Comparison of ENCODE assay signal across 27 cellular contexts in the genomic region with DNA sequence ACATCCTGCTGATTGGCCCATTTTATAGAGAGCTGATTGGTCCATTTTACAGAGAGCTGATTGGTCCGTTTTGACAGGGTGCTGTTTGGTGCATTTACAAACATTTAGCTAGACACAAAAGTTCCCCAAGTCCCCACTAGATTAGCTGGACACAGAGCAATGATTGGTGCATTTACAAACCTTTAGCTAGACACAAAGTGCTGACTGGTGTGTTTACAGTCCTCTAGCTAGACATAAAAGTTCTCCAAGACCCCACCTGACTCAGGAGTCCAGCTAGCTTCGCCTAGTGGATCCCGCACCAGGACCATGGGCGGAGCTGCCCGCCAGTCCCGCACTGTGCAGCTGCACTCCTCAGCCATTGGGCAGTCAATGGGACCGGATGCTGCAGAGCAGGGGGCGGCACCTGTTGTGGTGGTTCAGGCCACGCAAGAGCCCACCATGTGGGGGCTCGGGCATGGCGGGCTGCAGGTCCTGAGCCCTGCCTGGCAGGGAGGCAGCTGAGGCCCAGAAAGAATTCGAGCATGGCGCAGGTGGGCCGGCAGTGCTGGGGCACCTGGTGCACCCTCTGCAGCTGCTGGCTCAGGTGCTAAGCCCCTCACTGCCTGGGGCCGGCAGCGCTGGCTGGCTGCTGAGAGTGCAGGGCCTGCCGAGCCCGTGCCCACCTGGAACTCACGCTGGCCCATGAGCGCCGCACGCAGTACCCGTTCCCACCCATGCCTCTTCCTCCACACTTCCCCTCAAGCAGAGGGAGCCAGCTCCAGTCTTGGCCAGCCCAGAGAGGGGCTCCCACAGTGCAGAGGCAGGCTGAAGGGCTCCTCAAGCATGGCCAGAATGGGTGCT.
DNase-seq lines count a peak whose midpoint lies in the region; ATAC-seq, FAIRE-seq and TF ChIP-seq lines count a peak whose summit lies in the region.
"Had no signal": no experiment of that assay in that cellular context is flagged by ENCODE, and none has a peak within 500 bp of the region (broad histone marks: within the 10 kb centered on the region; RNA-seq: fewer than 3 reads in every experiment).

No MANE protein-coding gene starts in this region.

- ATAC-seq in activated naive CD8-positive, alpha-beta T cell treated with anti-CD3 and anti-CD28 coated beads, Interleukin-2, amount 50 U/mL, for 24 hours: no peak
- ATAC-seq in aorta (ENCODE audit: low FRiP score): peak; percentile 48
- ATAC-seq: CD8-positive, alpha-beta T cell; GM23338; HCT116 had no signal

- FAIRE-seq in kidney (lab: Jason Lieb, UNC): no peak
- FAIRE-seq: A204.1, D721Med, GM12891, GM18507 had no signal

- 86 to 93% methylated on average over 23 of the region's 23 CpGs for WGBS in aorta, 2 donors

- peak; percentile 1 for DNase-seq in activated naive CD8-positive, alpha-beta T cell treated with anti-CD3 and anti-CD28 coated beads for 36 hours
- DNase-seq in activated naive CD8-positive, alpha-beta T cell treated with anti-CD3 and anti-CD28 coated beads, Interleukin-2, amount 50 U/mL, for 24 hours: no peak
- DNase-seq in kidney (peak; percentile 52), osteoblast (ENCODE audit: insufficient read length, low spot score, missing footprints) (peak; percentile 37), aorta (peak in 1 of 2 donors; percentile 34), CD1c-positive myeloid dendritic cell (ENCODE audit: extremely low spot score) (no peak), NCI-H1048 (lab: John Stamatoyannopoulos, UW) (no peak)
- no peak for DNase-seq in CD8-positive, alpha-beta memory T cell
- DNase-seq: ACHN; AML-193; BE2C; CD4-positive, CD25-positive, alpha-beta regulatory T cell; CD8-positive, alpha-beta T cell; DMS 273 treated with DMSO at 0.1 percent for 48 hours; DMS79; EL; GF-D8; H9; HFFc6 had no signal

- no peak overlapping the region for H2AFZ ChIP-seq in osteoblast (ENCODE audit: low read length)
- H2AFZ ChIP-seq: GM23338 had no signal

- TF ChIP-seq CTCF in kidney (IDR thresholded peaks at IDR 0.05; ENCODE audit: borderline replicate concordance, extremely low read depth, insufficient read depth) (no peak), osteoblast (IDR thresholded peaks at IDR 0.05; ENCODE audit: extremely low read depth, low read depth, low read length) (no peak)

- no peaks in the 10 kb centered on the region for H3K4me1 ChIP-seq in kidney (ENCODE audit: control insufficient read depth in 1 of 2, insufficient read depth in 1 of 2, low read depth in 1 of 2, low read length in 2 of 2)
- no peaks in the 10 kb centered on the region for H3K4me1 ChIP-seq in osteoblast (ENCODE audit: insufficient read depth, low read length)
- H3K4me1 ChIP-seq in aorta (ENCODE audit: control insufficient read depth in 1 of 2, insufficient read depth in 2 of 2, low read length in 2 of 2): no peaks in the 10 kb centered on the region
- H3K4me1 ChIP-seq in CD8-positive, alpha-beta memory T cell (ENCODE audit: insufficient read depth, low read length): no peaks in the 10 kb centered on the region
- H3K4me1 ChIP-seq: BE2C; BLaER1 treated with 17β-estradiol and CSF1 and Interleukin-3, amounts not matched to agents 10 nM and 100 nM had no signal

- H3K27ac ChIP-seq in kidney (ENCODE audit: low read depth in 2 of 2, low read length in 2 of 2) (no peak overlapping the region), osteoblast (ENCODE audit: low read depth, low read length) (no peak overlapping the region), aorta (ENCODE audit: low read depth in 1 of 2, low read length in 2 of 2) (no peak overlapping the region)
- H3K27ac ChIP-seq in CD8-positive, alpha-beta memory T cell (ENCODE audit: low read depth, low read length): no peak overlapping the region
- H3K27ac ChIP-seq: 22Rv1; BLaER1 treated with 17β-estradiol and CSF1 and Interleukin-3, amounts not matched to agents 10 nM and 100 nM had no signal

- no peaks in the 10 kb centered on the region for H3K27me3 ChIP-seq in osteoblast (ENCODE audit: insufficient read depth, low read length)
- no peaks in the 10 kb centered on the region for H3K27me3 ChIP-seq in aorta (ENCODE audit: control insufficient read depth in 1 of 2, insufficient read depth in 2 of 2, low read length in 1 of 2)
- no peaks in the 10 kb centered on the region for H3K27me3 ChIP-seq in CD8-positive, alpha-beta memory T cell (ENCODE audit: insufficient read depth, low read length, poor library complexity, severe bottlenecking)
- H3K27me3 ChIP-seq: BE2C; BLaER1 treated with 17β-estradiol and CSF1 and Interleukin-3, amounts not matched to agents 10 nM and 100 nM had no signal

- H3K36me3 ChIP-seq in kidney (ENCODE audit: control insufficient read depth in 1 of 2, insufficient read depth in 2 of 2, low read length in 2 of 2) (no peaks in the 10 kb centered on the region), osteoblast (ENCODE audit: insufficient read depth, low read length) (no peaks in the 10 kb centered on the region), aorta (ENCODE audit: control insufficient read depth in 1 of 2, insufficient read depth in 2 of 2, low read length in 1 of 2) (no peaks in the 10 kb centered on the region)
- H3K36me3 ChIP-seq in CD8-positive, alpha-beta memory T cell (ENCODE audit: insufficient read depth, low read length): no peaks in the 10 kb centered on the region
- H3K36me3 ChIP-seq: BE2C; BLaER1 treated with 17β-estradiol and CSF1 and Interleukin-3, amounts not matched to agents 10 nM and 100 nM had no signal

- intact Hi-C loops in kidney (cut with DNase I) (no loop called here), aorta (cut with DNase I) (no loop called here)

- peaks cover 8% of the 10 kb centered on the region for H3K9me3 Mint-ChIP-seq in activated naive CD8-positive, alpha-beta T cell treated with anti-CD3 and anti-CD28 coated beads for 36 hours
- H3K9me3 Mint-ChIP-seq in activated naive CD8-positive, alpha-beta T cell treated with anti-CD3 and anti-CD28 coated beads, Interleukin-2, amount 50 U/mL, for 24 hours: peaks cover 19% of the 10 kb centered on the region
- H3K9me3 Mint-ChIP-seq in CD8-positive, alpha-beta memory T cell: peaks cover 0 to 24% (median 11%) of the 10 kb centered on the region in 5 donors

- no peaks in the 10 kb centered on the region for H3K4me1 Mint-ChIP-seq in activated naive CD8-positive, alpha-beta T cell treated with anti-CD3 and anti-CD28 coated beads for 36 hours
- H3K4me1 Mint-ChIP-seq in activated naive CD8-positive, alpha-beta T cell treated with anti-CD3 and anti-CD28 coated beads, Interleukin-2, amount 50 U/mL, for 24 hours: no peaks in the 10 kb centered on the region
- no peaks in the 10 kb centered on the region for H3K4me1 Mint-ChIP-seq in CD8-positive, alpha-beta memory T cell
- H3K4me1 Mint-ChIP-seq: CD4-positive, CD25-positive, alpha-beta regulatory T cell; GM23338; H9 had no signal

- H3K9me3 ChIP-seq in kidney (ENCODE audit: control insufficient read depth in 1 of 2, low read length in 2 of 2): no peaks in the 10 kb centered on the region
- peaks cover 4% of the 10 kb centered on the region for H3K9me3 ChIP-seq in osteoblast (ENCODE audit: low read depth, low read length)
- peaks cover 5% of the 10 kb centered on the region for H3K9me3 ChIP-seq in aorta (ENCODE audit: control insufficient read depth, low read length)
- H3K9me3 ChIP-seq in CD8-positive, alpha-beta memory T cell (ENCODE audit: low read length): no peaks in the 10 kb centered on the region
- H3K9me3 ChIP-seq: BE2C had no signal

- no peak overlapping the region for H3K27ac Mint-ChIP-seq in activated naive CD8-positive, alpha-beta T cell treated with anti-CD3 and anti-CD28 coated beads for 36 hours
- no peak overlapping the region for H3K27ac Mint-ChIP-seq in activated naive CD8-positive, alpha-beta T cell treated with anti-CD3 and anti-CD28 coated beads, Interleukin-2, amount 50 U/mL, for 24 hours
- no peak overlapping the region for H3K27ac Mint-ChIP-seq in CD8-positive, alpha-beta memory T cell
- H3K27ac Mint-ChIP-seq: CD4-positive, CD25-positive, alpha-beta regulatory T cell; CD8-positive, alpha-beta T cell; GM23338; H9; HFFc6 had no signal

- POLR2A ChIA-PET in CD8-positive, alpha-beta memory T cell (lab: Charles Lee): no interaction called here

- H3K4me3 ChIP-seq in kidney (ENCODE audit: low read length in 2 of 2) (no peak overlapping the region), osteoblast (ENCODE audit: insufficient read depth, low read length) (no peak overlapping the region), aorta (ENCODE audit: low read length in 2 of 2) (no peak overlapping the region)
- no peak overlapping the region for H3K4me3 ChIP-seq in CD8-positive, alpha-beta memory T cell (ENCODE audit: low read length)
- H3K4me3 ChIP-seq: GM23338 had no signal

- H3K9ac ChIP-seq in kidney (ENCODE audit: low read length in 2 of 2): no peak overlapping the region
- H3K9ac ChIP-seq: BLaER1 treated with 17β-estradiol and CSF1 and Interleukin-3, amounts not matched to agents 10 nM and 100 nM had no signal

- CTCF ChIA-PET in CD8-positive, alpha-beta memory T cell (lab: Charles Lee): no interaction called here

- no peak overlapping the region for H3K4me3 Mint-ChIP-seq in activated naive CD8-positive, alpha-beta T cell treated with anti-CD3 and anti-CD28 coated beads for 36 hours
- H3K4me3 Mint-ChIP-seq in activated naive CD8-positive, alpha-beta T cell treated with anti-CD3 and anti-CD28 coated beads, Interleukin-2, amount 50 U/mL, for 24 hours: no peak overlapping the region
- no peak overlapping the region for H3K4me3 Mint-ChIP-seq in CD8-positive, alpha-beta memory T cell
- H3K4me3 Mint-ChIP-seq: CD4-positive, CD25-positive, alpha-beta regulatory T cell; CD8-positive, alpha-beta T cell; GM23338; H9; HFFc6 had no signal

- H3K36me3 Mint-ChIP-seq in activated naive CD8-positive, alpha-beta T cell treated with anti-CD3 and anti-CD28 coated beads for 36 hours: peaks cover 3% of the 10 kb centered on the region
- no peaks in the 10 kb centered on the region for H3K36me3 Mint-ChIP-seq in activated naive CD8-positive, alpha-beta T cell treated with anti-CD3 and anti-CD28 coated beads, Interleukin-2, amount 50 U/mL, for 24 hours (ENCODE audit: low read depth)
- no peaks in the 10 kb centered on the region for H3K36me3 Mint-ChIP-seq in CD8-positive, alpha-beta memory T cell
- H3K36me3 Mint-ChIP-seq: CD4-positive, CD25-positive, alpha-beta regulatory T cell; CD8-positive, alpha-beta T cell had no signal

- no peak overlapping the region for H3K4me2 ChIP-seq in osteoblast (ENCODE audit: insufficient read depth, low read length)
- H3K4me2 ChIP-seq: BLaER1 treated with 17β-estradiol and CSF1 and Interleukin-3, amounts not matched to agents 10 nM and 100 nM; GM23338 had no signal

- no peaks in the 10 kb centered on the region for H3K27me3 Mint-ChIP-seq in activated naive CD8-positive, alpha-beta T cell treated with anti-CD3 and anti-CD28 coated beads for 36 hours
- peaks cover 2% of the 10 kb centered on the region for H3K27me3 Mint-ChIP-seq in activated naive CD8-positive, alpha-beta T cell treated with anti-CD3 and anti-CD28 coated beads, Interleukin-2, amount 50 U/mL, for 24 hours
- peaks cover 0 to 1% of the 10 kb centered on the region in 2 donors for H3K27me3 Mint-ChIP-seq in CD8-positive, alpha-beta memory T cell
- H3K27me3 Mint-ChIP-seq: CD4-positive, CD25-positive, alpha-beta regulatory T cell had no signal

- H3K79me2 ChIP-seq in osteoblast (ENCODE audit: insufficient read depth, low read length): no peaks in the 10 kb centered on the region

- H4K20me1 ChIP-seq in osteoblast (ENCODE audit: insufficient read depth, low read length): no peaks in the 10 kb centered on the region
- H4K20me1 ChIP-seq: BLaER1 treated with 17β-estradiol and CSF1 and Interleukin-3, amounts not matched to agents 10 nM and 100 nM had no signal

Comparison
In these comparisons a context has a peak if more than half of its experiments do, and no peak if none do; other contexts are left out.
1. DNase-seq: peak in activated naive CD8-positive, alpha-beta T cell treated with anti-CD3 and anti-CD28 coated beads for 36 hours (single experiment), kidney (single experiment) and osteoblast (single experiment); none in activated naive CD8-positive, alpha-beta T cell treated with anti-CD3 and anti-CD28 coated beads, Interleukin-2, amount 50 U/mL, for 24 hours (single experiment), CD1c-positive myeloid dendritic cell (single experiment), NCI-H1048 (single experiment) and CD8-positive, alpha-beta memory T cell (0 of 5).